In genomic region chr13:45436332-45436731, GRCh38 we compare ENCODE assay signal across 17 cellular contexts. TPM values are rescaled to one million over a fixed set of nuclear protein-coding genes. Genes with fewer than 3 reads are reported as not detected.
DNase-seq lines count a peak whose midpoint lies in the region; ATAC-seq and TF ChIP-seq lines count a peak whose summit lies in the region.
"Had no signal": no experiment of that assay in that cellular context is flagged by ENCODE, and none has a peak within 500 bp of the region (broad histone marks: within the 10 kb centered on the region; RNA-seq: fewer than 3 reads in every experiment).

No MANE protein-coding gene starts in this region.

- peaks cover 31% of the 10 kb centered on the region for H3K4me1 ChIP-seq in psoas muscle

- no peaks in the 10 kb centered on the region for H3K36me3 ChIP-seq in psoas muscle (ENCODE audit: insufficient read depth in 1 of 2, low read depth in 1 of 2)
- H3K36me3 ChIP-seq: BLaER1 had no signal

- peak overlapping the region; percentile 21 for H3K27ac ChIP-seq in psoas muscle
- H3K27ac ChIP-seq: 22Rv1, BLaER1, C4-2B, GM23248 had no signal

- H3K4me3 ChIP-seq in psoas muscle = no peak overlapping the region
- H3K4me3 ChIP-seq: BLaER1, GM23248 had no signal

- TF ChIP-seq CTCF in psoas muscle (IDR thresholded peaks at IDR 0.05) = no peak

- intact Hi-C loops in psoas muscle (cut with DNase I) = no loop called here

- DNase-seq in activated CD8-positive, alpha-beta memory T cell treated with anti-CD3 and anti-CD28 coated beads, Interleukin-2, amount 50 U/mL, for 48 hours = peak; percentile 17
- no peak for DNase-seq in activated CD8-positive, alpha-beta memory T cell treated with anti-CD3 and anti-CD28 coated beads for 24 hours
- DNase-seq in ecto neural progenitor cell (ENCODE audit: low spot score) (peak; percentile 11), psoas muscle (no peak)
- DNase-seq: Caco-2; CD4-positive, CD25-positive, alpha-beta regulatory T cell; CD8-positive, alpha-beta T cell; DMS153; DND-41; GM23248; H7; HCEC 1CT had no signal

- 45 to 67% (median 46%) methylated on average over 9 of the region's 9 CpGs for WGBS in psoas muscle, 3 donors

- H3K27me3 ChIP-seq in psoas muscle (ENCODE audit: insufficient read depth in 3 of 3, low read length in 2 of 3) = no peaks in the 10 kb centered on the region
- H3K27me3 ChIP-seq: BLaER1 had no signal

- no peak for ATAC-seq in psoas muscle
- no peak for ATAC-seq in HG03439 (IDR thresholded peaks at IDR 0.05; ENCODE audit: unreplicated experiment)
- ATAC-seq in GM21529 (IDR thresholded peaks at IDR 0.05; ENCODE audit: unreplicated experiment) = no peak
- ATAC-seq: CD8-positive, alpha-beta T cell had no signal

- H3K9me3 ChIP-seq in psoas muscle = no peaks in the 10 kb centered on the region
- H3K9me3 ChIP-seq: BLaER1, Caco-2 had no signal

RNA-seq across cellular contexts. Expression of gene SLC25A30, which starts 18.2 kb away (rescaled TPM):
- 10 to 100 TPM; 21.7 to 69.8 (median 53.4) TPM for total RNA-seq in psoas muscle
- polyA plus RNA-seq in psoas muscle = 10 to 100 TPM in 2 of 3 donors, 1 to 10 TPM in 1; 6.2 to 42.8 (median 19.3) TPM

RNA-seq across cellular contexts. Expression of gene COG3, which starts 28.4 kb away (rescaled TPM):
- 10 to 100 TPM; 10.1 to 18.5 (median 13.8) TPM for total RNA-seq in psoas muscle
- 10 to 100 TPM in 2 of 3 donors, 1 to 10 TPM in 1; 7.5 to 19.1 (median 13.2) TPM for polyA plus RNA-seq in psoas muscle

Comparison
In these comparisons a context has a peak if more than half of its experiments do, and no peak if none do; other contexts are left out.
1. DNase-seq: peak in activated CD8-positive, alpha-beta memory T cell treated with anti-CD3 and anti-CD28 coated beads, Interleukin-2, amount 50 U/mL, for 48 hours (single experiment) and ecto neural progenitor cell (single experiment); none in activated CD8-positive, alpha-beta memory T cell treated with anti-CD3 and anti-CD28 coated beads for 24 hours (single experiment) and psoas muscle (0 of 2).